ENCODE assay signal across 26 cellular contexts in the genomic region with DNA sequence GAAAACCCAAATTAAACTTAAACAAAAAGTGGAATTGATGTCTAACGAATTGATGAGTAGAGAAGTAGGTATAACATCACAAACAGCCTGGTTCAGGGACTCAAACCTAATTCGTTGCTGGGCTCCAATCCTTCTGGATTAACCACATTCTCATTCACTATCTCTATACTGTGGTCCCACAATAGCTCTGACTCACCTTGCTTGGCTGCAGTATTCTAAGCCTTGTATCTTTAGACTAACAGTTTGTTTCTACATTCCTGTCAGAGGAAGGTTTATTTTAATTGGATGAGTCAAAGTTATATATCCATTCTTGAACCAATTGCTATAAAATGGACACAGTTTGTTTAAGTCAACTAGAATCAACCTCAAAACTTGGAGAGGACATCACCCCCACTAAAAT.
DNase-seq lines count a peak whose midpoint lies in the region; ATAC-seq and TF ChIP-seq lines count a peak whose summit lies in the region.
"Had no signal": no experiment of that assay in that cellular context is flagged by ENCODE, and none has a peak within 500 bp of the region (broad histone marks: within the 10 kb centered on the region; RNA-seq: fewer than 3 reads in every experiment).

No MANE protein-coding gene starts in this region.

- H3K9me3 ChIP-seq in SJSA1 (replicated peaks): peaks cover 10% of the 10 kb centered on the region; the same call in 1 of the 2 replicates
- no peaks in the 10 kb centered on the region for H3K9me3 ChIP-seq in prostate gland

- no peak for TF ChIP-seq POLR2A in prostate gland (IDR thresholded peaks at IDR 0.05)

- TF ChIP-seq CTCF in prostate gland (IDR thresholded peaks at IDR 0.05) (no peak), GM20000 (IDR thresholded peaks at IDR 0.05; ENCODE audit: extremely low read depth, missing control alignments) (no peak)

- CTCF ChIA-PET in activated CD8-positive, alpha-beta memory T cell treated with anti-CD3 and anti-CD28 coated beads, Interleukin-2, amount 10 ng/mL, durations not matched to agents 7 days and 5 days (lab: Charles Lee): no interaction called here

- whole genome bisulfite sequencing in prostate gland: 78% methylated on average over 2 of the region's 2 CpGs

- intact Hi-C loops in prostate gland (cut with DNase I): no loop called here

- H3K27me3 Mint-ChIP-seq in activated CD8-positive, alpha-beta memory T cell treated with anti-CD3 and anti-CD28 coated beads, Interleukin-2, amount 10 ng/mL, durations not matched to agents 7 days and 5 days: no peaks in the 10 kb centered on the region
- H3K27me3 Mint-ChIP-seq: progenitor cell of endocrine pancreas; stimulated activated naive CD8-positive, alpha-beta T cell treated with anti-CD3 and anti-CD28 coated beads, Interleukin-15, Interleukin-2, amounts not matched to agents 100 ng/mL and 50 ng/mL, for 24 hours had no signal

- no peak overlapping the region for H3K4me3 Mint-ChIP-seq in activated CD8-positive, alpha-beta memory T cell treated with anti-CD3 and anti-CD28 coated beads, Interleukin-2, amount 10 ng/mL, durations not matched to agents 7 days and 5 days
- H3K4me3 Mint-ChIP-seq: neural progenitor cell; stimulated activated naive CD8-positive, alpha-beta T cell treated with anti-CD3 and anti-CD28 coated beads, Interleukin-15, Interleukin-2, amounts not matched to agents 100 ng/mL and 50 ng/mL, for 24 hours; T-helper 1 cell treated with Interleukin-12 subunit alpha and Interleukin-12 subunit beta and Interleukin-4 antibody, amounts not matched to agents 30 μg/mL and 1 μg/mL, for 36 hours; WTC11 had no signal

- H3K4me3 ChIP-seq in SJSA1: no peak overlapping the region
- no peak overlapping the region for H3K4me3 ChIP-seq in prostate gland
- H3K4me3 ChIP-seq: esophagus squamous epithelium, neural progenitor cell, skin epidermis, upper lobe of left lung had no signal

- ATAC-seq in activated CD8-positive, alpha-beta memory T cell treated with anti-CD3 and anti-CD28 coated beads, Interleukin-2, amount 10 ng/mL, durations not matched to agents 7 days and 5 days: no peak
- ATAC-seq: WTC11 had no signal

- H3K27ac Mint-ChIP-seq in activated CD8-positive, alpha-beta memory T cell treated with anti-CD3 and anti-CD28 coated beads, Interleukin-2, amount 10 ng/mL, durations not matched to agents 7 days and 5 days: no peak overlapping the region
- H3K27ac Mint-ChIP-seq: neural progenitor cell; progenitor cell of endocrine pancreas; stimulated activated naive CD8-positive, alpha-beta T cell treated with anti-CD3 and anti-CD28 coated beads, Interleukin-15, Interleukin-2, amounts not matched to agents 100 ng/mL and 50 ng/mL, for 24 hours; T-helper 1 cell treated with Interleukin-12 subunit alpha and Interleukin-12 subunit beta and Interleukin-4 antibody, amounts not matched to agents 30 μg/mL and 1 μg/mL, for 36 hours; WTC11 had no signal

- H3K4me1 ChIP-seq in SJSA1 (replicated peaks): peaks cover 24% of the 10 kb centered on the region
- H3K4me1 ChIP-seq in prostate gland (replicated peaks): no peaks in the 10 kb centered on the region
- H3K4me1 ChIP-seq: esophagus squamous epithelium, neural progenitor cell, upper lobe of left lung had no signal

- peaks cover 7% of the 10 kb centered on the region for H3K9me3 Mint-ChIP-seq in activated CD8-positive, alpha-beta memory T cell treated with anti-CD3 and anti-CD28 coated beads, Interleukin-2, amount 10 ng/mL, durations not matched to agents 7 days and 5 days (ENCODE audit: low read depth)

- H3K36me3 ChIP-seq in SJSA1: no peaks in the 10 kb centered on the region
- no peaks in the 10 kb centered on the region for H3K36me3 ChIP-seq in prostate gland
- H3K36me3 ChIP-seq: esophagus squamous epithelium, neural progenitor cell, upper lobe of left lung had no signal

- DNase-seq in GM04503 (ENCODE audit: low read depth): peak; percentile 14
- peak; percentile 51 to 66 for DNase-seq in SJSA1 (ENCODE audit: low read depth in 1 of 2, low spot score in 2 of 2)
- DNase-seq in epithelial cell of prostate (ENCODE audit: low read depth, low spot score): peak; percentile 43
- DNase-seq in non-pigmented ciliary epithelial cell (ENCODE audit: low read depth): peak; percentile 53
- no peak for DNase-seq in prostate gland (ENCODE audit: low spot score)
- DNase-seq in GM20000 (ENCODE audit: low spot score): no peak
- DNase-seq in C1 segment of cervical spinal cord (lab: John Stamatoyannopoulos, UW): no peak
- DNase-seq in activated CD8-positive, alpha-beta memory T cell treated with anti-CD3 and anti-CD28 coated beads, Interleukin-2, amount 10 ng/mL, durations not matched to agents 7 days and 5 days: no peak
- DNase-seq: activated CD4-positive, alpha-beta T cell treated with anti-CD3 and anti-CD28 coated beads, Interleukin-2, amount 50 U/mL, for 4 hours; activated naive CD4-positive, alpha-beta T cell treated with Interleukin-2 at 50 U/mL for 16 hours; activated T-cell treated with anti-CD3 and anti-CD28 coated beads for 4 hours; AML-193; effector memory CD4-positive, alpha-beta T cell; esophagus squamous epithelium; head of caudate nucleus; MV-4-11; NCI-H1694 treated with DMSO at 0.1 percent for 48 hours; NCI-H82; stimulated activated CD4-positive, alpha-beta T cell treated with anti-CD3 and anti-CD28 coated beads, Interleukin-2, amount 100 ng/mL, for 48 hours; upper lobe of left lung had no signal

- H3K27ac ChIP-seq in SJSA1 (0 out of 2 replicates have a peak overlapping the region, but pooled peaks have one; percentile 4), epithelial cell of prostate (no peak overlapping the region), prostate gland (no peak overlapping the region)
- H3K27ac ChIP-seq: esophagus squamous epithelium, neural progenitor cell, skin epidermis, upper lobe of left lung had no signal

- H3K27me3 ChIP-seq in SJSA1 (replicated peaks) (no peaks in the 10 kb centered on the region), prostate gland (replicated peaks; ENCODE audit: insufficient read depth) (no peaks in the 10 kb centered on the region)
- H3K27me3 ChIP-seq: esophagus squamous epithelium, neural progenitor cell, upper lobe of left lung had no signal

- no peaks in the 10 kb centered on the region for H3K4me1 Mint-ChIP-seq in activated CD8-positive, alpha-beta memory T cell treated with anti-CD3 and anti-CD28 coated beads, Interleukin-2, amount 10 ng/mL, durations not matched to agents 7 days and 5 days
- H3K4me1 Mint-ChIP-seq: neural progenitor cell, WTC11 had no signal

- H3K36me3 Mint-ChIP-seq in activated CD8-positive, alpha-beta memory T cell treated with anti-CD3 and anti-CD28 coated beads, Interleukin-2, amount 10 ng/mL, durations not matched to agents 7 days and 5 days: no peaks in the 10 kb centered on the region
- H3K36me3 Mint-ChIP-seq: neural progenitor cell had no signal

Comparison
In these comparisons a context has a peak if more than half of its experiments do, and no peak if none do; other contexts are left out.
1. DNase-seq: peak in GM04503 (single experiment), SJSA1 (2 of 2), epithelial cell of prostate (single experiment) and non-pigmented ciliary epithelial cell (single experiment); none in prostate gland (single experiment), GM20000 (single experiment), C1 segment of cervical spinal cord (0 of 14) and activated CD8-positive, alpha-beta memory T cell treated with anti-CD3 and anti-CD28 coated beads, Interleukin-2, amount 10 ng/mL, durations not matched to agents 7 days and 5 days (single experiment).